ENCODE assay signal across 2 cellular contexts in the genomic region with DNA sequence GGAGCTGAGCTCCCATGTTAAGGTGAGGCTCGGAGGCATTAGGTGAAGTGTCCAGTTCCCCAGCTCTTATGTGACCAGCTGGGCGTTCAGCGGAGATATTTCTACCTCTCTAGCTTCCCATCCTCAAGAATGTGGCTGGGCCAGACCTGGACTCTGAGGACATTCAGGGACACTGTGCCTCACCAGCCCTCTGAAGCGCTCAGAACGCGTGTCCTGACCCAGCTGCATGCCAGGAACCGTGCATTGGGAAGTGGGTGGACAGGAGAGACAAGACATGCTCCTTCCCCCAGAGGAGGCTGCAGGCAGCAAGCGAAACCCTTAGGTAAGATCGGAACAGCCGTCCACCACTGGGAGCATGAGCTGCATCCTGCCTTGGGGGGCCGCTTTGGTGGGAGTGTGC.
TF ChIP-seq lines count a peak whose summit lies in the region.

No MANE protein-coding gene starts in this region.

TF ChIP-seq in H1, 55 proteins besides CTCF, POLR2A, EP300 and RAD21:
- TF ChIP-seq FOSL1 (IDR thresholded peaks at IDR 0.05; ENCODE audit: insufficient read depth, low read depth, low read length) (no peak), CBX5 (IDR thresholded peaks at IDR 0.05; ENCODE audit: low read depth, low read length) (no peak), BCL11A (IDR thresholded peaks at IDR 0.05; ENCODE audit: low read depth in 2 of 2, low read length in 2 of 2) (no peak), TAF1 (IDR thresholded peaks at IDR 0.05; ENCODE audit: low read depth, low read length) (no peak)

TF ChIP-seq in neural cell, 6 proteins besides CTCF, POLR2A, EP300 and RAD21:
- TF ChIP-seq TAF1 (IDR thresholded peaks at IDR 0.05; ENCODE audit: low read depth) (no peak), SMC3 (conservative IDR thresholded peaks at IDR 0.05; ENCODE audit: poor library complexity) (no peak), POLR2AphosphoS5 (IDR thresholded peaks at IDR 0.05) (no peak), MXI1 (conservative IDR thresholded peaks at IDR 0.05; ENCODE audit: poor library complexity, severe bottlenecking) (no peak), EZH2 (IDR thresholded peaks at IDR 0.05; ENCODE audit: borderline replicate concordance, insufficient read depth, low read length, poor library complexity, severe bottlenecking) (no peak)
- TF ChIP-seq, protein P1, sequence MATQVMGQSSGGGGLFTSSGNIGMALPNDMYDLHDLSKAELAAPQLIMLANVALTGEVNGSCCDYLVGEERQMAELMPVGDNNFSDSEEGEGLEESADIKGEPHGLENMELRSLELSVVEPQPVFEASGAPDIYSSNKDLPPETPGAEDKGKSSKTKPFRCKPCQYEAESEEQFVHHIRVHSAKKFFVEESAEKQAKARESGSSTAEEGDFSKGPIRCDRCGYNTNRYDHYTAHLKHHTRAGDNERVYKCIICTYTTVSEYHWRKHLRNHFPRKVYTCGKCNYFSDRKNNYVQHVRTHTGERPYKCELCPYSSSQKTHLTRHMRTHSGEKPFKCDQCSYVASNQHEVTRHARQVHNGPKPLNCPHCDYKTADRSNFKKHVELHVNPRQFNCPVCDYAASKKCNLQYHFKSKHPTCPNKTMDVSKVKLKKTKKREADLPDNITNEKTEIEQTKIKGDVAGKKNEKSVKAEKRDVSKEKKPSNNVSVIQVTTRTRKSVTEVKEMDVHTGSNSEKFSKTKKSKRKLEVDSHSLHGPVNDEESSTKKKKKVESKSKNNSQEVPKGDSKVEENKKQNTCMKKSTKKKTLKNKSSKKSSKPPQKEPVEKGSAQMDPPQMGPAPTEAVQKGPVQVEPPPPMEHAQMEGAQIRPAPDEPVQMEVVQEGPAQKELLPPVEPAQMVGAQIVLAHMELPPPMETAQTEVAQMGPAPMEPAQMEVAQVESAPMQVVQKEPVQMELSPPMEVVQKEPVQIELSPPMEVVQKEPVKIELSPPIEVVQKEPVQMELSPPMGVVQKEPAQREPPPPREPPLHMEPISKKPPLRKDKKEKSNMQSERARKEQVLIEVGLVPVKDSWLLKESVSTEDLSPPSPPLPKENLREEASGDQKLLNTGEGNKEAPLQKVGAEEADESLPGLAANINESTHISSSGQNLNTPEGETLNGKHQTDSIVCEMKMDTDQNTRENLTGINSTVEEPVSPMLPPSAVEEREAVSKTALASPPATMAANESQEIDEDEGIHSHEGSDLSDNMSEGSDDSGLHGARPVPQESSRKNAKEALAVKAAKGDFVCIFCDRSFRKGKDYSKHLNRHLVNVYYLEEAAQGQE (IDR thresholded peaks at IDR 0.05; ENCODE audit: borderline replicate concordance) = no peak
